1 cellular context compared by ENCODE assay signal in genomic region chr1:224182866-224183590, GRCh38.
A peak's percentile ranks its signal among the peaks of the same experiment; 100 is the strongest.
TF ChIP-seq lines count a peak whose summit lies in the region.

TSS of gene DEGS1 (plus strand) at chr1:224183240. CDS start at chr1:224183337, 97 bp downstream.

TF ChIP-seq in K562, 482 proteins besides CTCF, POLR2A, EP300 and RAD21 (continued from another document and continues in another):
- TF ChIP-seq THAP12 (CRISPR knock-in tag; IDR thresholded peaks at IDR 0.05) (peak; percentile 80), ZBTB40 (IDR thresholded peaks at IDR 0.05) (no peak; the same call in 1 of the 2 replicates), ZBTB40 (CRISPR knock-in tag; IDR thresholded peaks at IDR 0.05) (no peak), HNRNPK (IDR thresholded peaks at IDR 0.05; ENCODE audit: low read depth, low read length, poor library complexity, severe bottlenecking) (no peak), PML (IDR thresholded peaks at IDR 0.05; ENCODE audit: low read length) (peak; percentile 27; the same call in 1 of the 2 replicates), ZNF431 (CRISPR knock-in tag; IDR thresholded peaks at IDR 0.05) (0 out of 2 replicates have a peak, but pooled peaks have one; percentile 58), ARID1B (IDR thresholded peaks at IDR 0.05) (0 out of 2 replicates have a peak, but pooled peaks have one; percentile 30), MCM2 (IDR thresholded peaks at IDR 0.05; ENCODE audit: low read depth) (no peak), TCF7L2 (IDR thresholded peaks at IDR 0.05; ENCODE audit: low read depth, low read length) (no peak), GTF2F1 (IDR thresholded peaks at IDR 0.05; ENCODE audit: low read depth, low read length) (no peak), ZNF584 (CRISPR knock-in tag; IDR thresholded peaks at IDR 0.05; ENCODE audit: low read depth) (no peak), SRSF1 (IDR thresholded peaks at IDR 0.05; ENCODE audit: low read depth, low read length) (no peak), ZNF444 (CRISPR knock-in tag; IDR thresholded peaks at IDR 0.05) (no peak), KAT2B (IDR thresholded peaks at IDR 0.05; ENCODE audit: low read depth, low read length) (no peak), ZNF707 (CRISPR knock-in tag; conservative IDR thresholded peaks at IDR 0.05) (no peak), DNMT1 (IDR thresholded peaks at IDR 0.05) (no peak), ELK3 (CRISPR knock-in tag; IDR thresholded peaks at IDR 0.05) (no peak), SRF (CRISPR knock-in tag; IDR thresholded peaks at IDR 0.05) (no peak; a peak in 1 of 4 replicates), BCL6 (CRISPR knock-in tag; IDR thresholded peaks at IDR 0.05) (no peak), RCOR1 (IDR thresholded peaks at IDR 0.05; ENCODE audit: borderline replicate concordance in 1 of 2, low read depth in 2 of 2, low read length in 2 of 2) (peak in 1 of 2 experiments; percentile 38; a peak in 1 of 4 replicates), GTF2A2 (tag; IDR thresholded peaks at IDR 0.05) (no peak), ZNF184 (CRISPR knock-in tag; IDR thresholded peaks at IDR 0.05) (no peak), THRB (CRISPR knock-in tag; conservative IDR thresholded peaks at IDR 0.05) (no peak), ZNF24 (IDR thresholded peaks at IDR 0.05) (peak; percentile 43), LCOR (CRISPR knock-in tag; IDR thresholded peaks at IDR 0.05) (no peak), SMC3 (conservative IDR thresholded peaks at IDR 0.05; ENCODE audit: insufficient read depth, low read depth, low read length) (no peak)
- TF ChIP-seq, protein P1, sequence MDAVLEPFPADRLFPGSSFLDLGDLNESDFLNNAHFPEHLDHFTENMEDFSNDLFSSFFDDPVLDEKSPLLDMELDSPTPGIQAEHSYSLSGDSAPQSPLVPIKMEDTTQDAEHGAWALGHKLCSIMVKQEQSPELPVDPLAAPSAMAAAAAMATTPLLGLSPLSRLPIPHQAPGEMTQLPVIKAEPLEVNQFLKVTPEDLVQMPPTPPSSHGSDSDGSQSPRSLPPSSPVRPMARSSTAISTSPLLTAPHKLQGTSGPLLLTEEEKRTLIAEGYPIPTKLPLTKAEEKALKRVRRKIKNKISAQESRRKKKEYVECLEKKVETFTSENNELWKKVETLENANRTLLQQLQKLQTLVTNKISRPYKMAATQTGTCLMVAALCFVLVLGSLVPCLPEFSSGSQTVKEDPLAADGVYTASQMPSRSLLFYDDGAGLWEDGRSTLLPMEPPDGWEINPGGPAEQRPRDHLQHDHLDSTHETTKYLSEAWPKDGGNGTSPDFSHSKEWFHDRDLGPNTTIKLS (IDR thresholded peaks at IDR 0.05; ENCODE audit: borderline replicate concordance, low read depth): peak; percentile 82
- TF ChIP-seq, protein P2, sequence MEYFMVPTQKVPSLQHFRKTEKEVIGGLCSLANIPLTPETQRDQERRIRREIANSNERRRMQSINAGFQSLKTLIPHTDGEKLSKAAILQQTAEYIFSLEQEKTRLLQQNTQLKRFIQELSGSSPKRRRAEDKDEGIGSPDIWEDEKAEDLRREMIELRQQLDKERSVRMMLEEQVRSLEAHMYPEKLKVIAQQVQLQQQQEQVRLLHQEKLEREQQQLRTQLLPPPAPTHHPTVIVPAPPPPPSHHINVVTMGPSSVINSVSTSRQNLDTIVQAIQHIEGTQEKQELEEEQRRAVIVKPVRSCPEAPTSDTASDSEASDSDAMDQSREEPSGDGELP (CRISPR knock-in tag; IDR thresholded peaks at IDR 0.05; ENCODE audit: borderline replicate concordance): peak; percentile 79
- TF ChIP-seq, protein P3, sequence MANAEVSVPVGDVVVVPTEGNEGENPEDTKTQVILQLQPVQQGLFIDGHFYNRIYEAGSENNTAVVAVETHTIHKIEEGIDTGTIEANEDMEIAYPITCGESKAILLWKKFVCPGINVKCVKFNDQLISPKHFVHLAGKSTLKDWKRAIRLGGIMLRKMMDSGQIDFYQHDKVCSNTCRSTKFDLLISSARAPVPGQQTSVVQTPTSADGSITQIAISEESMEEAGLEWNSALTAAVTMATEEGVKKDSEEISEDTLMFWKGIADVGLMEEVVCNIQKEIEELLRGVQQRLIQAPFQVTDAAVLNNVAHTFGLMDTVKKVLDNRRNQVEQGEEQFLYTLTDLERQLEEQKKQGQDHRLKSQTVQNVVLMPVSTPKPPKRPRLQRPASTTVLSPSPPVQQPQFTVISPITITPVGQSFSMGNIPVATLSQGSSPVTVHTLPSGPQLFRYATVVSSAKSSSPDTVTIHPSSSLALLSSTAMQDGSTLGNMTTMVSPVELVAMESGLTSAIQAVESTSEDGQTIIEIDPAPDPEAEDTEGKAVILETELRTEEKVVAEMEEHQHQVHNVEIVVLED (CRISPR knock-in tag; IDR thresholded peaks at IDR 0.05): peak; percentile 50
- TF ChIP-seq, protein P4, sequence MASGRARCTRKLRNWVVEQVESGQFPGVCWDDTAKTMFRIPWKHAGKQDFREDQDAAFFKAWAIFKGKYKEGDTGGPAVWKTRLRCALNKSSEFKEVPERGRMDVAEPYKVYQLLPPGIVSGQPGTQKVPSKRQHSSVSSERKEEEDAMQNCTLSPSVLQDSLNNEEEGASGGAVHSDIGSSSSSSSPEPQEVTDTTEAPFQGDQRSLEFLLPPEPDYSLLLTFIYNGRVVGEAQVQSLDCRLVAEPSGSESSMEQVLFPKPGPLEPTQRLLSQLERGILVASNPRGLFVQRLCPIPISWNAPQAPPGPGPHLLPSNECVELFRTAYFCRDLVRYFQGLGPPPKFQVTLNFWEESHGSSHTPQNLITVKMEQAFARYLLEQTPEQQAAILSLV (tag; IDR thresholded peaks at IDR 0.05): no peak
- TF ChIP-seq, protein P5, sequence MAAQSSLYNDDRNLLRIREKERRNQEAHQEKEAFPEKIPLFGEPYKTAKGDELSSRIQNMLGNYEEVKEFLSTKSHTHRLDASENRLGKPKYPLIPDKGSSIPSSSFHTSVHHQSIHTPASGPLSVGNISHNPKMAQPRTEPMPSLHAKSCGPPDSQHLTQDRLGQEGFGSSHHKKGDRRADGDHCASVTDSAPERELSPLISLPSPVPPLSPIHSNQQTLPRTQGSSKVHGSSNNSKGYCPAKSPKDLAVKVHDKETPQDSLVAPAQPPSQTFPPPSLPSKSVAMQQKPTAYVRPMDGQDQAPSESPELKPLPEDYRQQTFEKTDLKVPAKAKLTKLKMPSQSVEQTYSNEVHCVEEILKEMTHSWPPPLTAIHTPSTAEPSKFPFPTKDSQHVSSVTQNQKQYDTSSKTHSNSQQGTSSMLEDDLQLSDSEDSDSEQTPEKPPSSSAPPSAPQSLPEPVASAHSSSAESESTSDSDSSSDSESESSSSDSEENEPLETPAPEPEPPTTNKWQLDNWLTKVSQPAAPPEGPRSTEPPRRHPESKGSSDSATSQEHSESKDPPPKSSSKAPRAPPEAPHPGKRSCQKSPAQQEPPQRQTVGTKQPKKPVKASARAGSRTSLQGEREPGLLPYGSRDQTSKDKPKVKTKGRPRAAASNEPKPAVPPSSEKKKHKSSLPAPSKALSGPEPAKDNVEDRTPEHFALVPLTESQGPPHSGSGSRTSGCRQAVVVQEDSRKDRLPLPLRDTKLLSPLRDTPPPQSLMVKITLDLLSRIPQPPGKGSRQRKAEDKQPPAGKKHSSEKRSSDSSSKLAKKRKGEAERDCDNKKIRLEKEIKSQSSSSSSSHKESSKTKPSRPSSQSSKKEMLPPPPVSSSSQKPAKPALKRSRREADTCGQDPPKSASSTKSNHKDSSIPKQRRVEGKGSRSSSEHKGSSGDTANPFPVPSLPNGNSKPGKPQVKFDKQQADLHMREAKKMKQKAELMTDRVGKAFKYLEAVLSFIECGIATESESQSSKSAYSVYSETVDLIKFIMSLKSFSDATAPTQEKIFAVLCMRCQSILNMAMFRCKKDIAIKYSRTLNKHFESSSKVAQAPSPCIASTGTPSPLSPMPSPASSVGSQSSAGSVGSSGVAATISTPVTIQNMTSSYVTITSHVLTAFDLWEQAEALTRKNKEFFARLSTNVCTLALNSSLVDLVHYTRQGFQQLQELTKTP (IDR thresholded peaks at IDR 0.05; ENCODE audit: low read depth in 1 of 2, partially characterized antibody in 2 of 2): peak in 1 of 2 experiments; percentile 9
- TF ChIP-seq, protein P6, sequence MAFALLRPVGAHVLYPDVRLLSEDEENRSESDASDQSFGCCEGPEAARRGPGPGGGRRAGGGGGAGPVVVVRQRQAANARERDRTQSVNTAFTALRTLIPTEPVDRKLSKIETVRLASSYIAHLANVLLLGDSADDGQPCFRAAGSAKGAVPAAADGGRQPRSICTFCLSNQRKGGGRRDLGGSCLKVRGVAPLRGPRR (CRISPR knock-in tag; IDR thresholded peaks at IDR 0.05): no peak
